In the genomic region with DNA sequence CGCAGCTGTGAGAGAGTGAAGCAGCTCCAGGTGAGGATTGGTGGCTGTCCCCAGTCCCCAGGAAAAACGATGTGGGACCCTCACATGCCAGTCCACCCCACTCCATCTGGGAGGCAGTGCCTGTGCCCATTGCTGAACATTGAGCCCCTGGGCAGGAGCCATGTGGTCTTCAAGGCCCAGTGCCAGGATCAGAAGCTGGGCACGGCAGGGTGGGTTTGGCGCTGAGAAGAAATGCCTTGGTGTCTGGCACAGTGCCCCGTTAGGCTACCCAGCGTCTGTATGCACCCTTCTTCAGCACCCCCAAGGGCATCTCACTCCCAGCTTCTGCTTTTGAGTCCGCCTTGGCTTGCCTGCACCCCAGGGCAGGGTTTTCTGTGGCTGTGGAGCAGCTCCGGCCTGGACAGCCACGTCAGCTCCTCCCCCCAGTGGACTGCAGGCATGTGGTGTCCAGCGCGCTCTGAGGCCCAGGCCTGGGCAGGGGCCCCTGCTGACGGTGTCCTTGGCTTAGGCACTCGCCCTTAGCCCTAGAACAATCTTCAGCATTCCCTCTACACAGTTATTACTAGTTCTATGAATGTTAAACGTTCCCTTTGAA, we compare ENCODE assay signal across 11 cellular contexts. TPM values are rescaled to one million over a fixed set of nuclear protein-coding genes. Genes with fewer than 3 reads are reported as not detected.
A peak's percentile ranks its signal among the peaks of the same experiment; 100 is the strongest.
DNase-seq lines count a peak whose midpoint lies in the region; ATAC-seq and TF ChIP-seq lines count a peak whose summit lies in the region.
"Had no signal": no experiment of that assay in that cellular context is flagged by ENCODE, and none has a peak within 500 bp of the region (broad histone marks: within the 10 kb centered on the region; RNA-seq: fewer than 3 reads in every experiment).

No MANE protein-coding gene starts in this region.

- H3K4me1 ChIP-seq in psoas muscle: peaks cover 33% of the 10 kb centered on the region

- peaks cover 0 to 17% of the 10 kb centered on the region in 2 donors for H3K36me3 ChIP-seq in psoas muscle (ENCODE audit: insufficient read depth in 1 of 2, low read depth in 1 of 2)
- H3K36me3 ChIP-seq: neutrophil had no signal

- 32 to 44% (median 37%) methylated on average over 14 of the region's 14 CpGs for WGBS in psoas muscle, 3 donors

- intact Hi-C loops in psoas muscle (cut with DNase I): no loop called here

- no peak overlapping the region for H3K4me3 ChIP-seq in psoas muscle

- no peak for TF ChIP-seq CTCF in psoas muscle (IDR thresholded peaks at IDR 0.05)

- DNase-seq in GM03348 (ENCODE audit: low spot score): peak; percentile 57
- peak in 31 of 51 donors; percentile 18 to 77 (median 57) for DNase-seq in hypothalamus (lab: John Stamatoyannopoulos, UW)
- peak; percentile 56 to 82 for DNase-seq in psoas muscle
- no peak for DNase-seq in NCI-H1092 treated with DMSO at 0.1 percent for 48 hours (lab: John Stamatoyannopoulos, UW)
- DNase-seq in NCI-H2081 treated with DMSO at 0.1 percent for 48 hours (lab: John Stamatoyannopoulos, UW): no peak
- DNase-seq in OCI-M2 (lab: John Stamatoyannopoulos, UW; ENCODE audit: unreplicated experiment): no peak
- DNase-seq: CD4-positive, alpha-beta memory T cell; NCI-H1048 had no signal

- peak; percentile 68 to 76 (median 71) for ATAC-seq in psoas muscle
- no peak for ATAC-seq in GM18867 (IDR thresholded peaks at IDR 0.05; ENCODE audit: unreplicated experiment)

- H3K27ac ChIP-seq in cingulate gyrus (ENCODE audit: low read depth, low read length) (peak overlapping the region; percentile 70), psoas muscle (peak overlapping the region; percentile 92)
- H3K27ac ChIP-seq: neutrophil had no signal

- H3K9me3 ChIP-seq in psoas muscle: no peaks in the 10 kb centered on the region
- H3K9me3 ChIP-seq: neutrophil had no signal

- no peaks in the 10 kb centered on the region for H3K27me3 ChIP-seq in psoas muscle (ENCODE audit: insufficient read depth in 3 of 3, low read length in 2 of 3)
- H3K27me3 ChIP-seq: neutrophil had no signal

RNA-seq across cellular contexts. Expression of a gene that starts 28.6 kb away (rescaled TPM):
- 10 to 100 TPM; 13.9 to 29.0 (median 17.8) TPM for total RNA-seq in psoas muscle
- 10 to 100 TPM in 2 of 3 donors, 1 to 10 TPM in 1; 7.5 to 20.1 (median 15.6) TPM for polyA plus RNA-seq in psoas muscle

Comparison
In these comparisons a context has a peak if more than half of its experiments do, and no peak if none do; other contexts are left out.
1. DNase-seq: peak in GM03348 (single experiment), hypothalamus (31 of 51) and psoas muscle (2 of 2); none in NCI-H1092 treated with DMSO at 0.1 percent for 48 hours (single experiment), NCI-H2081 treated with DMSO at 0.1 percent for 48 hours (single experiment) and OCI-M2 (single experiment).